18 cellular contexts compared by ENCODE assay signal in genomic region chr10:71262817-71263216, GRCh38. TPM values are rescaled to one million over a fixed set of nuclear protein-coding genes. Genes with fewer than 3 reads are reported as not detected.
DNase-seq lines count a peak whose midpoint lies in the region; ATAC-seq and TF ChIP-seq lines count a peak whose summit lies in the region.
"Had no signal": no experiment of that assay in that cellular context is flagged by ENCODE, and none has a peak within 500 bp of the region (broad histone marks: within the 10 kb centered on the region; RNA-seq: fewer than 3 reads in every experiment).

No MANE protein-coding gene starts in this region.

- H2AK9ac ChIP-seq in IMR-90 (replicated peaks; ENCODE audit: low read depth, low read length, poor library complexity), result no peak overlapping the region

- dilution Hi-C loops in IMR-90 (cut with HindIII; ENCODE audit: low sequenced_read_pairs, unreplicated experiment), result no loop called here

- peak overlapping the region; percentile 21; the same call in 1 of the 2 replicates for H2AK5ac ChIP-seq in IMR-90 (ENCODE audit: low read depth, low read length)
- no peak overlapping the region for H2AK5ac ChIP-seq in mesenchymal stem cell (ENCODE audit: low read length, severe bottlenecking)

- H4K8ac ChIP-seq in IMR-90 (ENCODE audit: low read depth in 2 of 2, low read length in 2 of 2) (no peak overlapping the region), mesenchymal stem cell (ENCODE audit: low read length) (peak overlapping the region; percentile 20)

- H2BK5ac ChIP-seq in IMR-90 (ENCODE audit: low read depth, low read length, poor library complexity, severe bottlenecking) (no peak overlapping the region), mesenchymal stem cell (ENCODE audit: low read depth, low read length, poor library complexity, severe bottlenecking) (no peak overlapping the region)

- ATAC-seq in IMR-90 (ENCODE audit: low read depth) (no peak), body of pancreas (no peak)
- ATAC-seq in activated T-cell treated with anti-CD3 and anti-CD28 coated beads, Interleukin-2, amount 50 U/mL, for 72 hours (replicated peaks in 1 of 2), result no peak

- H3K9me3 ChIP-seq in IMR-90 (ENCODE audit: control insufficient read depth, insufficient read depth, low read length) (no peaks in the 10 kb centered on the region), body of pancreas (no peaks in the 10 kb centered on the region), mesenchymal stem cell (ENCODE audit: control insufficient read depth, low read length) (no peaks in the 10 kb centered on the region), skeletal muscle tissue (ENCODE audit: control insufficient read depth in 3 of 3, low read length in 3 of 3) (no peaks in the 10 kb centered on the region)
- H3K9me3 ChIP-seq: esophagus muscularis mucosa, neutrophil, thyroid gland had no signal

- H3K27me3 Mint-ChIP-seq in activated naive CD8-positive, alpha-beta T cell treated with anti-CD3 and anti-CD28 coated beads for 36 hours, result no peaks in the 10 kb centered on the region
- no peaks in the 10 kb centered on the region for H3K27me3 Mint-ChIP-seq in activated T-cell treated with anti-CD3 and anti-CD28 coated beads, Interleukin-2, amount 50 U/mL, for 72 hours (ENCODE audit: low read depth)
- H3K27me3 Mint-ChIP-seq: activated CD4-positive, alpha-beta T cell treated with anti-CD3 and anti-CD28 coated beads, Interleukin-2, amount 10 ng/mL, durations not matched to agents 7 days and 5 days had no signal

- no peaks in the 10 kb centered on the region for H3K36me3 Mint-ChIP-seq in activated naive CD8-positive, alpha-beta T cell treated with anti-CD3 and anti-CD28 coated beads for 36 hours
- no peaks in the 10 kb centered on the region for H3K36me3 Mint-ChIP-seq in activated T-cell treated with anti-CD3 and anti-CD28 coated beads, Interleukin-2, amount 50 U/mL, for 72 hours (ENCODE audit: insufficient read depth in 2 of 2)

- H3K4me3 Mint-ChIP-seq in activated naive CD8-positive, alpha-beta T cell treated with anti-CD3 and anti-CD28 coated beads for 36 hours, result no peak overlapping the region
- H3K4me3 Mint-ChIP-seq in activated T-cell treated with anti-CD3 and anti-CD28 coated beads, Interleukin-2, amount 50 U/mL, for 72 hours, result no peak overlapping the region
- H3K4me3 Mint-ChIP-seq: activated CD4-positive, alpha-beta T cell treated with anti-CD3 and anti-CD28 coated beads, Interleukin-2, amount 10 ng/mL, durations not matched to agents 7 days and 5 days had no signal

- no peaks in the 10 kb centered on the region; a peak in 1 of 4 replicates for H3K79me1 ChIP-seq in IMR-90 (ENCODE audit: low read depth in 1 of 2, low read length in 2 of 2)
- H3K79me1 ChIP-seq in mesenchymal stem cell (replicated peaks; ENCODE audit: low read length, poor library complexity, severe bottlenecking), result no peaks in the 10 kb centered on the region

- no peak overlapping the region for H2BK20ac ChIP-seq in IMR-90 (ENCODE audit: low read depth, low read length)

- H2BK12ac ChIP-seq in mesenchymal stem cell (ENCODE audit: low read length in 2 of 2), result no peak overlapping the region

- no peaks in the 10 kb centered on the region for H3K4me1 Mint-ChIP-seq in activated naive CD8-positive, alpha-beta T cell treated with anti-CD3 and anti-CD28 coated beads for 36 hours
- no peaks in the 10 kb centered on the region for H3K4me1 Mint-ChIP-seq in activated T-cell treated with anti-CD3 and anti-CD28 coated beads, Interleukin-2, amount 50 U/mL, for 72 hours (ENCODE audit: low read depth)
- H3K4me1 Mint-ChIP-seq: activated CD4-positive, alpha-beta T cell treated with anti-CD3 and anti-CD28 coated beads, Interleukin-2, amount 10 ng/mL, durations not matched to agents 7 days and 5 days had no signal

- H3K27ac Mint-ChIP-seq in activated naive CD8-positive, alpha-beta T cell treated with anti-CD3 and anti-CD28 coated beads for 36 hours, result no peak overlapping the region
- no peak overlapping the region for H3K27ac Mint-ChIP-seq in activated T-cell treated with anti-CD3 and anti-CD28 coated beads, Interleukin-2, amount 50 U/mL, for 72 hours
- H3K27ac Mint-ChIP-seq: activated CD4-positive, alpha-beta T cell treated with anti-CD3 and anti-CD28 coated beads, Interleukin-2, amount 10 ng/mL, durations not matched to agents 7 days and 5 days had no signal

- H2BK15ac ChIP-seq in IMR-90 (ENCODE audit: low read depth, low read length) (no peak overlapping the region), mesenchymal stem cell (ENCODE audit: low read depth, poor library complexity, severe bottlenecking) (peak overlapping the region; percentile 83)

- H4K91ac ChIP-seq in IMR-90 (ENCODE audit: insufficient read depth, low read depth, low read length), result no peak overlapping the region
- H4K91ac ChIP-seq in mesenchymal stem cell (ENCODE audit: low read length), result peak overlapping the region; percentile 47

- H3K56ac ChIP-seq in IMR-90 (ENCODE audit: extremely low read depth, insufficient read depth, low read length), result no peak overlapping the region

- H3K27me3 ChIP-seq in IMR-90 (ENCODE audit: control insufficient read depth, insufficient read depth, low read length), result no peaks in the 10 kb centered on the region
- H3K27me3 ChIP-seq in body of pancreas, result no peaks in the 10 kb centered on the region
- peaks cover 0 to 75% of the 10 kb centered on the region in 2 experiments for H3K27me3 ChIP-seq in mesenchymal stem cell (ENCODE audit: control insufficient read depth in 1 of 2, insufficient read depth in 1 of 2, low read length in 2 of 2)
- H3K27me3 ChIP-seq in skeletal muscle tissue (ENCODE audit: control insufficient read depth in 3 of 3, insufficient read depth in 3 of 3, low read length in 3 of 3), result no peaks in the 10 kb centered on the region
- H3K27me3 ChIP-seq: esophagus muscularis mucosa, neutrophil, thyroid gland had no signal

- H2BK120ac ChIP-seq in IMR-90 (ENCODE audit: low read depth, low read length) (no peak overlapping the region), mesenchymal stem cell (ENCODE audit: low read depth, low read length) (peak overlapping the region; percentile 42)

- H3K4me1 ChIP-seq in IMR-90 (ENCODE audit: control insufficient read depth, insufficient read depth, low read length) (peaks cover 31% of the 10 kb centered on the region), body of pancreas (peaks cover 19% of the 10 kb centered on the region), mesenchymal stem cell (ENCODE audit: control insufficient read depth, insufficient read depth, low read depth, low read length) (peaks cover 11% of the 10 kb centered on the region), skeletal muscle tissue (ENCODE audit: control insufficient read depth in 3 of 3, insufficient read depth in 3 of 3, low read length in 3 of 3) (peaks cover 52 to 63% (median 61%) of the 10 kb centered on the region in 3 donors)

- H3K18ac ChIP-seq in IMR-90 (ENCODE audit: low read depth, low read length) (no peak overlapping the region), mesenchymal stem cell (ENCODE audit: low read depth in 1 of 2, low read length in 2 of 2) (no peak overlapping the region)

- no peaks in the 10 kb centered on the region for H3K9me1 ChIP-seq in IMR-90 (ENCODE audit: insufficient read depth, low read length)

- WGBS in IMR-90 (ENCODE audit: extremely low coverage in 2 of 2, insufficient read length in 1 of 2), 2 experiments, result 93% methylated on average over 2 of the region's 5 CpGs; no CpG with 5 or more reads in 1 of the 2 experiments
- 71 to 75% methylated on average over 5 of the region's 5 CpGs for WGBS in body of pancreas, 2 donors
- 85% methylated on average over 5 of the region's 5 CpGs for WGBS in mesenchymal stem cell

- H3K14ac ChIP-seq in IMR-90 (replicated peaks; ENCODE audit: low read depth, low read length) (no peak overlapping the region), mesenchymal stem cell (ENCODE audit: low read length in 2 of 2) (peak overlapping the region in 1 of 2 experiments; percentile 53)

- H3K36me3 ChIP-seq in IMR-90 (ENCODE audit: control insufficient read depth, insufficient read depth, low read length) (no peaks in the 10 kb centered on the region), body of pancreas (replicated peaks in 1 of 2; ENCODE audit: insufficient read depth in 1 of 2, low read depth in 2 of 2) (no peaks in the 10 kb centered on the region), mesenchymal stem cell (ENCODE audit: control insufficient read depth in 1 of 2, insufficient read depth in 2 of 2, low read depth in 1 of 2, low read length in 2 of 2) (no peaks in the 10 kb centered on the region), skeletal muscle tissue (ENCODE audit: control insufficient read depth in 3 of 3, insufficient read depth in 3 of 3, low read length in 3 of 3) (no peaks in the 10 kb centered on the region)
- H3K36me3 ChIP-seq: esophagus muscularis mucosa, neutrophil, thyroid gland had no signal

- no peak for DNase-seq in IMR-90
- no peak for DNase-seq in body of pancreas
- DNase-seq in mesenchymal stem cell, result no peak
- no peak for DNase-seq in activated naive CD8-positive, alpha-beta T cell treated with anti-CD3 and anti-CD28 coated beads for 36 hours
- no peak for DNase-seq in activated CD8-positive, alpha-beta memory T cell treated with anti-CD3 and anti-CD28 coated beads, Interleukin-2, amount 50 U/mL, for 48 hours
- no peak for DNase-seq in activated T-cell treated with anti-CD3 and anti-CD28 coated beads, Interleukin-2, amount 50 U/mL, for 72 hours
- DNase-seq: activated CD4-positive, alpha-beta T cell treated with anti-CD3 and anti-CD28 coated beads, Interleukin-2, amount 10 ng/mL, durations not matched to agents 7 days and 5 days; activated CD8-positive, alpha-beta memory T cell treated with anti-CD3 and anti-CD28 coated beads, Interleukin-2, amount 50 U/mL, for 4 hours; activated effector memory CD4-positive, alpha-beta T cell treated with Interleukin-2 at 50 U/mL for 16 hours; DND-41; effector CD4-positive, alpha-beta T cell; PC-9; T-helper 2 cell; thyroid gland had no signal

- H3K9me3 Mint-ChIP-seq in activated naive CD8-positive, alpha-beta T cell treated with anti-CD3 and anti-CD28 coated beads for 36 hours, result no peaks in the 10 kb centered on the region
- no peaks in the 10 kb centered on the region for H3K9me3 Mint-ChIP-seq in activated T-cell treated with anti-CD3 and anti-CD28 coated beads, Interleukin-2, amount 50 U/mL, for 72 hours
- H3K9me3 Mint-ChIP-seq: activated CD4-positive, alpha-beta T cell treated with anti-CD3 and anti-CD28 coated beads, Interleukin-2, amount 10 ng/mL, durations not matched to agents 7 days and 5 days had no signal

- no TSS peak for BruUV-seq in IMR-90 (replicated peaks; lab: Mats Ljungman, UMichigan)

- intact Hi-C loops in IMR-90 (cut with micrococcal nuclease) (no loop called here), body of pancreas (cut with DNase I) (no loop called here)

- no peak overlapping the region for H3K4me2 ChIP-seq in IMR-90 (ENCODE audit: low read depth, low read length)
- no peak overlapping the region for H3K4me2 ChIP-seq in mesenchymal stem cell (ENCODE audit: low read length, poor library complexity, severe bottlenecking)
- H3K4me2 ChIP-seq: PC-9 had no signal

- H3K9ac ChIP-seq in IMR-90 (ENCODE audit: low read depth, low read length) (no peak overlapping the region), mesenchymal stem cell (ENCODE audit: low read length) (no peak overlapping the region), skeletal muscle tissue (ENCODE audit: low read depth in 1 of 3, low read length in 3 of 3) (peak overlapping the region in 1 of 3 donors; percentile 73)

- no peak overlapping the region for H4K5ac ChIP-seq in IMR-90 (ENCODE audit: low read depth, low read length)

- TF ChIP-seq POLR2A in IMR-90 (IDR thresholded peaks at IDR 0.05; ENCODE audit: low read depth, low read length), result no peak
- no peak for TF ChIP-seq POLR2A in body of pancreas (IDR thresholded peaks at IDR 0.05)

- no peak overlapping the region for H2AFZ ChIP-seq in IMR-90 (replicated peaks; ENCODE audit: low read length, poor library complexity)
- no peak overlapping the region for H2AFZ ChIP-seq in mesenchymal stem cell (ENCODE audit: low read depth, low read length)
- H2AFZ ChIP-seq: PC-9 had no signal

- H4K20me1 ChIP-seq in IMR-90 (ENCODE audit: insufficient read depth, low read length), result no peaks in the 10 kb centered on the region

- H3K23ac ChIP-seq in IMR-90 (ENCODE audit: low read depth, low read length) (no peak overlapping the region), mesenchymal stem cell (ENCODE audit: low read length in 2 of 2) (peak overlapping the region in 1 of 2 experiments; percentile 44)

- no peak for TF ChIP-seq RAD21 in IMR-90 (IDR thresholded peaks at IDR 0.05; ENCODE audit: low read length)

- POLR2A ChIA-PET in IMR-90 (lab: Charles Lee; ENCODE audit: unreplicated experiment), result no interaction called here

- H3K4me3 ChIP-seq in IMR-90 (ENCODE audit: insufficient read depth, low read depth, low read length), result no peak overlapping the region
- no peak overlapping the region for H3K4me3 ChIP-seq in body of pancreas
- no peak overlapping the region for H3K4me3 ChIP-seq in mesenchymal stem cell (ENCODE audit: insufficient read depth in 1 of 2, low read depth in 1 of 2, low read length in 2 of 2)
- no peak overlapping the region for H3K4me3 ChIP-seq in skeletal muscle tissue (ENCODE audit: low read length in 3 of 3)
- H3K4me3 ChIP-seq: esophagus muscularis mucosa, PC-9, thyroid gland had no signal

- CTCF ChIA-PET in IMR-90 (lab: Yijun Ruan, JAX), result no interaction called here

- TF ChIP-seq CTCF in IMR-90 (conservative IDR thresholded peaks at IDR 0.05; ENCODE audit: low read depth, low read length), result no peak
- TF ChIP-seq CTCF in body of pancreas (IDR thresholded peaks at IDR 0.05), result no peak

- H3K27ac ChIP-seq in IMR-90 (ENCODE audit: insufficient read depth, low read length) (no peak overlapping the region), body of pancreas (peak overlapping the region in 3 of 4 donors; percentile 23 to 62 (median 49)), mesenchymal stem cell (ENCODE audit: low read length, poor library complexity, severe bottlenecking) (no peak overlapping the region), skeletal muscle tissue (ENCODE audit: low read depth, low read length) (peak overlapping the region; percentile 47)
- H3K27ac ChIP-seq: esophagus muscularis mucosa, neutrophil, PC-9, thyroid gland, VCaP had no signal

- in situ Hi-C loops in IMR-90 (cut with MboI; ENCODE audit: low sequenced_read_pairs), result no loop called here

- H3K4ac ChIP-seq in IMR-90 (ENCODE audit: low read depth, low read length) (no peak overlapping the region), mesenchymal stem cell (ENCODE audit: low read depth in 1 of 2, low read length in 2 of 2) (peak overlapping the region in 1 of 2 experiments; percentile 19)

RNA-seq across cellular contexts. Expression of gene UNC5B, which starts 50.4 kb away (rescaled TPM):
- 1.4 and 1.6 TPM in 2 replicates for total RNA-seq in IMR-90 (2012; rRNA removed)
- polyA plus RNA-seq in IMR-90 (2012; rRNA removed), result 4.2 and 4.4 TPM in 2 replicates
- 3.2 and 6.3 TPM in 2 replicates for polyA plus RNA-seq in IMR-90 (2012; cell fraction: cytosol; rRNA removed)
- 6.9 and 11.9 TPM in 2 replicates for polyA plus RNA-seq in IMR-90 (2012; cell fraction: nucleus; rRNA removed; ENCODE audit: low replicate concordance)
- 10 to 100 TPM; 10.4 to 11.2 TPM for total RNA-seq in body of pancreas
- 40.6 TPM for polyA plus RNA-seq in mesenchymal stem cell (2013, experiment 1 of 2)
- polyA plus RNA-seq in mesenchymal stem cell (2013, experiment 2 of 2), result 38.6 TPM
- 6.3 TPM for total RNA-seq in skeletal muscle tissue
- under 1 TPM in 1 of 2 experiments, not detected in 1; 0.04 TPM for total RNA-seq in activated naive CD8-positive, alpha-beta T cell treated with anti-CD3 and anti-CD28 coated beads for 36 hours
- total RNA-seq in activated T-cell treated with anti-CD3 and anti-CD28 coated beads, Interleukin-2, amount 50 U/mL, for 72 hours, result under 1 TPM; 0.05 to 0.12 TPM
- total RNA-seq: activated CD4-positive, alpha-beta T cell treated with anti-CD3 and anti-CD28 coated beads, Interleukin-2, amount 10 ng/mL, durations not matched to agents 7 days and 5 days had no signal

RNA-seq across cellular contexts. Expression of gene SLC29A3, which starts 56.2 kb away (rescaled TPM):
- total RNA-seq in IMR-90 (2012; rRNA removed) (0.72 and 0.83 TPM in 2 replicates), body of pancreas (1 to 10 TPM in 1 of 2 donors, under 1 TPM in 1; 0.99 to 5.2 TPM), skeletal muscle tissue (1.0 TPM)
- 3.0 and 3.8 TPM in 2 replicates for polyA plus RNA-seq in IMR-90 (2012; rRNA removed)
- polyA plus RNA-seq in IMR-90 (2012; cell fraction: cytosol; rRNA removed), result 0.79 and 3.2 TPM in 2 replicates
- polyA plus RNA-seq in IMR-90 (2012; cell fraction: nucleus; rRNA removed; ENCODE audit: low replicate concordance), result 1.6 and 2.4 TPM in 2 replicates
- 2.4 TPM for polyA plus RNA-seq in mesenchymal stem cell (2013, experiment 1 of 2)
- 2.1 TPM for polyA plus RNA-seq in mesenchymal stem cell (2013, experiment 2 of 2)
- 1 to 10 TPM; 4.3 TPM for total RNA-seq in activated naive CD8-positive, alpha-beta T cell treated with anti-CD3 and anti-CD28 coated beads for 36 hours
- total RNA-seq in activated T-cell treated with anti-CD3 and anti-CD28 coated beads, Interleukin-2, amount 50 U/mL, for 72 hours, result 1 to 10 TPM; 4.4 to 5.3 TPM

Comparison
In these comparisons a context has a peak if more than half of its experiments do, and no peak if none do; other contexts are left out.
1. H3K27ac ChIP-seq: peak in body of pancreas (3 of 4) and skeletal muscle tissue (single experiment); none in IMR-90 (single experiment) and mesenchymal stem cell (single experiment).